ENCODE assay signal across 1 cellular context in genomic region chr3:51390186-51390585, GRCh38.
TF ChIP-seq lines count a peak whose summit lies in the region.

No MANE protein-coding gene starts in this region.

TF ChIP-seq in GM23338, 12 proteins besides CTCF, POLR2A, EP300 and RAD21 (continued from another document):
- TF ChIP-seq ZNF462 (CRISPR knock-in tag; IDR thresholded peaks at IDR 0.05) (no peak), ETS1 (IDR thresholded peaks at IDR 0.05) (no peak), EZH2phosphoT487 (IDR thresholded peaks at IDR 0.05; ENCODE audit: unreplicated experiment) (no peak)
